21 cellular contexts compared by ENCODE assay signal in the genomic region with DNA sequence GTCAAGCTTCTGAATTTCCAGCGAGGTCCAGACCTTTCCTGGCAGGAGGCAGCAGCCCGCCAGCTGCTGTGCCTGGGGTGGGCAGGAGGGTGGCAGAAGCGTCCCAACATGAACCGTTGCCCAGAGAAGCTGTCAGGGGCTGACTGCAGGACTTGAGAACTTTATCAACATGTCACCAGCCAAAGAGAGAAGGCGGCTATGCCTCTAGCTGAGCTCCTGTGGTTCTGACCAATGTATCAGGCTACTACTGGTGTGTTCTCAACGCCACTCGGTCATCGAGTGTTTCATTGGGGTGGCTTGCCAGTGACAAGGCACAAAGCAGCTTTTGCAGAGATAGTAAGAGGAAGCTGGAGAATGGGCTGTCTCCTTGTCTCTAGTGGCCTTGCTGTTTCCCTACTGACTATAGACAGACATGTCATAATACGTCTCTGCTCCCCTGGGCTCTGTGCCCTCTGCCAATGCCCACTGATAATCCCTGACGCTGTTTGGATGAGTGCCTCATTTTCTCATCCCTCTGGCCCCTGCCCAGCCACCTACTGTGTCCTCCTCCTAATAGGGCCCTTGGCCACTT. TPM values are rescaled to one million over a fixed set of nuclear protein-coding genes. Genes with fewer than 3 reads are reported as not detected.
A peak's percentile ranks its signal among the peaks of the same experiment; 100 is the strongest.
DNase-seq lines count a peak whose midpoint lies in the region; ATAC-seq and TF ChIP-seq lines count a peak whose summit lies in the region.
"Had no signal": no experiment of that assay in that cellular context is flagged by ENCODE, and none has a peak within 500 bp of the region (broad histone marks: within the 10 kb centered on the region; RNA-seq: fewer than 3 reads in every experiment).

No MANE protein-coding gene starts in this region.

- H3T11ph ChIP-seq in H9 (ENCODE audit: low read length): no peak overlapping the region

- H2BK5ac ChIP-seq in H9 (ENCODE audit: insufficient read length, low read length): no peak overlapping the region

- no peak overlapping the region for H3K4ac ChIP-seq in H9 (ENCODE audit: low read depth, low read length)

- H2BK15ac ChIP-seq in H9 (ENCODE audit: low read depth, low read length): no peak overlapping the region

- H3K27ac ChIP-seq in H9 (ENCODE audit: insufficient read length, low read depth, low read length) (no peak overlapping the region), neutrophil (peak overlapping the region; percentile 86)
- H3K27ac ChIP-seq: pancreas, SK-N-MC, VCaP had no signal

- no peaks in the 10 kb centered on the region for H3K36me3 Mint-ChIP-seq in H9 (ENCODE audit: insufficient read depth in 1 of 3, low read depth in 3 of 3)
- H3K36me3 Mint-ChIP-seq: IgD-negative memory B cell had no signal

- H4K5ac ChIP-seq in H9 (ENCODE audit: insufficient read length, low read depth, low read length): no peak overlapping the region

- no peak overlapping the region for H3K14ac ChIP-seq in H9 (ENCODE audit: insufficient read depth, low read length)

- no peak overlapping the region for H2BK12ac ChIP-seq in H9 (ENCODE audit: insufficient read length, low read depth, low read length)

- no peak overlapping the region for H3K4me3 Mint-ChIP-seq in H9
- H3K4me3 Mint-ChIP-seq: activated CD8-positive, alpha-beta T cell treated with anti-CD3 and anti-CD28 coated beads, Interleukin-2, amount 10 ng/mL, durations not matched to agents 7 days and 5 days; HFFc6; IgD-negative memory B cell; stimulated activated naive CD8-positive, alpha-beta T cell treated with anti-CD3 and anti-CD28 coated beads, Interleukin-15, Interleukin-2, amounts not matched to agents 100 ng/mL and 50 ng/mL, for 24 hours had no signal

- H3K23ac ChIP-seq in H9 (ENCODE audit: insufficient read length, low read depth, low read length): peak overlapping the region; percentile 76

- no peaks in the 10 kb centered on the region for H3K79me1 ChIP-seq in H9 (ENCODE audit: insufficient read depth, low read depth, low read length, poor library complexity, severe bottlenecking)

- no peak overlapping the region for H3K56ac ChIP-seq in H9 (ENCODE audit: insufficient read length, low read depth, low read length)

- H3K4me1 ChIP-seq in H9 (ENCODE audit: insufficient read depth, low read length) (no peaks in the 10 kb centered on the region), neutrophil (ENCODE audit: control insufficient read depth in 1 of 2, insufficient read depth in 1 of 2, low read depth in 1 of 2, low read length in 1 of 2) (peaks cover 48 to 55% of the 10 kb centered on the region in 2 experiments)
- H3K4me1 ChIP-seq: pancreas had no signal

- no peak overlapping the region for H3K9ac ChIP-seq in H9 (ENCODE audit: extremely low read depth, insufficient read length, low read length)

- H3K27me3 Mint-ChIP-seq in H9 (ENCODE audit: low read depth): no peaks in the 10 kb centered on the region; the same call in 1 of the 2 replicates
- H3K27me3 Mint-ChIP-seq: IgD-negative memory B cell; stimulated activated naive CD8-positive, alpha-beta T cell treated with anti-CD3 and anti-CD28 coated beads, Interleukin-15, Interleukin-2, amounts not matched to agents 100 ng/mL and 50 ng/mL, for 24 hours had no signal

- no peak overlapping the region for H3K4me2 ChIP-seq in H9 (ENCODE audit: insufficient read depth, insufficient read length, low read length)

- H3K36me3 ChIP-seq in neutrophil: no peaks in the 10 kb centered on the region
- H3K36me3 ChIP-seq: pancreas had no signal

- H3K23me2 ChIP-seq in H9 (ENCODE audit: insufficient read length, low read depth, low read length, poor library complexity, severe bottlenecking): no peaks in the 10 kb centered on the region

- H3K4me3 ChIP-seq in neutrophil (ENCODE audit: low read depth in 1 of 2, low read length in 1 of 2): peak overlapping the region in 1 of 2 experiments; percentile 28
- H3K4me3 ChIP-seq: pancreas, SK-N-MC had no signal

- no peaks in the 10 kb centered on the region for H4K20me1 ChIP-seq in H9 (ENCODE audit: control insufficient read depth, insufficient read depth, insufficient read length)

- H2BK20ac ChIP-seq in H9 (ENCODE audit: low read depth, low read length, poor library complexity, severe bottlenecking): no peak overlapping the region

- no peak overlapping the region for H2AFZ ChIP-seq in H9 (ENCODE audit: low read length)

- intact Hi-C loops in cardiac septum (cut with DNase I): no loop called here

- H3K9me3 Mint-ChIP-seq in H9: no peaks in the 10 kb centered on the region; a peak in 1 of 5 replicates
- H3K9me3 Mint-ChIP-seq: activated T-helper 2 cell treated with anti-CD3 and anti-CD28 coated beads, Interferon-gamma antibody, Interleukin-2, Interleukin-4, amounts not matched to agents 10 μg/mL and 5 μg/mL and 100 μg/mL, durations not matched to agents 14 hours and 24 hours and 36 hours; HFFc6; IgD-negative memory B cell; stimulated activated naive CD8-positive, alpha-beta T cell treated with anti-CD3 and anti-CD28 coated beads, Interleukin-15, Interleukin-2, amounts not matched to agents 100 ng/mL and 50 ng/mL, for 24 hours had no signal

- DNase-seq in H9 (no peak), OCI-M2 (lab: John Stamatoyannopoulos, UW; ENCODE audit: unreplicated experiment) (peak; percentile 18), cardiac septum (ENCODE audit: low spot score) (peak; percentile 86), HPDE6-E6E7 (ENCODE audit: extremely low spot score) (no peak), RKO (ENCODE audit: low spot score) (no peak)
- DNase-seq: activated CD8-positive, alpha-beta T cell treated with anti-CD3 and anti-CD28 coated beads, Interleukin-2, amount 10 ng/mL, durations not matched to agents 7 days and 5 days; GF-D8; HFFc6; NCI-H1417 treated with DMSO at 0.1 percent for 48 hours; NCI-H226; pancreas; PC-3; stimulated activated CD4-positive, alpha-beta T cell treated with anti-CD3 and anti-CD28 coated beads, Interleukin-12 subunit alpha, Interleukin-12 subunit beta, amount 100 ng/mL, for 4 hours had no signal

- H3K18ac ChIP-seq in H9 (ENCODE audit: insufficient read length, low read depth, low read length): no peak overlapping the region

- no peaks in the 10 kb centered on the region for H3K9me3 ChIP-seq in H9 (ENCODE audit: control insufficient read depth, low read depth, low read length)
- H3K9me3 ChIP-seq in neutrophil: no peaks in the 10 kb centered on the region
- H3K9me3 ChIP-seq: pancreas had no signal

- H3K4me1 Mint-ChIP-seq in H9: no peaks in the 10 kb centered on the region
- H3K4me1 Mint-ChIP-seq: IgD-negative memory B cell had no signal

- no peak overlapping the region for H3K27ac Mint-ChIP-seq in H9
- H3K27ac Mint-ChIP-seq: activated CD8-positive, alpha-beta T cell treated with anti-CD3 and anti-CD28 coated beads, Interleukin-2, amount 10 ng/mL, durations not matched to agents 7 days and 5 days; activated T-helper 2 cell treated with anti-CD3 and anti-CD28 coated beads, Interferon-gamma antibody, Interleukin-2, Interleukin-4, amounts not matched to agents 10 μg/mL and 5 μg/mL and 100 μg/mL, durations not matched to agents 14 hours and 24 hours and 36 hours; HFFc6; stimulated activated naive CD8-positive, alpha-beta T cell treated with anti-CD3 and anti-CD28 coated beads, Interleukin-15, Interleukin-2, amounts not matched to agents 100 ng/mL and 50 ng/mL, for 24 hours had no signal

- H3K27me3 ChIP-seq in H9 (ENCODE audit: insufficient read depth, low read length): no peaks in the 10 kb centered on the region
- no peaks in the 10 kb centered on the region for H3K27me3 ChIP-seq in neutrophil
- H3K27me3 ChIP-seq: pancreas had no signal

- H4K8ac ChIP-seq in H9 (replicated peaks; ENCODE audit: insufficient read length, low read depth, low read length): no peak overlapping the region

- WGBS in H9 (ENCODE audit: extremely low coverage, insufficient read length, low lambda C conversion rate): no CpG with 5 or more reads among the region's 10 CpGs

- no peak overlapping the region for H4K91ac ChIP-seq in H9 (ENCODE audit: insufficient read length, low read depth, low read length)

- ATAC-seq in HG03045 (IDR thresholded peaks at IDR 0.05; ENCODE audit: unreplicated experiment): no peak
- ATAC-seq in GM21619 (IDR thresholded peaks at IDR 0.05; ENCODE audit: unreplicated experiment): no peak
- ATAC-seq: activated CD8-positive, alpha-beta T cell treated with anti-CD3 and anti-CD28 coated beads, Interleukin-2, amount 10 ng/mL, durations not matched to agents 7 days and 5 days; pancreas; PC-3 had no signal

- no peak overlapping the region for H2BK120ac ChIP-seq in H9 (ENCODE audit: low read depth, low read length, poor library complexity, severe bottlenecking)

- no peak for TF ChIP-seq CTCF in H9 (conservative IDR thresholded peaks at IDR 0.05)
- TF ChIP-seq CTCF in neutrophil (IDR thresholded peaks at IDR 0.05): no peak

- no peaks in the 10 kb centered on the region for H3K79me2 ChIP-seq in H9 (ENCODE audit: insufficient read depth, low read length)

- H2AK5ac ChIP-seq in H9 (ENCODE audit: insufficient read length, low read length): no peak overlapping the region

RNA-seq across cellular contexts. Expression of a gene that starts 17.6 kb away (rescaled TPM):
- total RNA-seq in H9 (2021) (46.5 and 48.2 TPM in 2 replicates), cardiac septum (31.9 TPM)

RNA-seq across cellular contexts. Expression of a gene that starts 27.3 kb away (rescaled TPM):
- 18.9 and 19.8 TPM in 2 replicates for total RNA-seq in H9 (2021)
- 45.9 TPM for total RNA-seq in cardiac septum

Comparison
In these comparisons a context has a peak if more than half of its experiments do, and no peak if none do; other contexts are left out.
1. DNase-seq: peak in OCI-M2 (single experiment) and cardiac septum (single experiment); none in H9 (single experiment), HPDE6-E6E7 (single experiment) and RKO (single experiment).